In genomic region chr6:7110092-7110792, GRCh38 we compare ENCODE assay signal across 8 cellular contexts. TPM values are rescaled to one million over a fixed set of nuclear protein-coding genes. Genes with fewer than 3 reads are reported as not detected.
DNase-seq lines count a peak whose midpoint lies in the region; ATAC-seq, FAIRE-seq and TF ChIP-seq lines count a peak whose summit lies in the region.

No MANE protein-coding gene starts in this region.

- TF ChIP-seq CTCF in A549 (IDR thresholded peaks at IDR 0.05), result no peak
- no peak for TF ChIP-seq CTCF in HL-60 (IDR thresholded peaks at IDR 0.05; ENCODE audit: insufficient read depth, low read length)
- TF ChIP-seq CTCF in GM12878 (IDR thresholded peaks at IDR 0.05 in 2 of 3, conservative IDR thresholded peaks at IDR 0.05 in 1 of 3; ENCODE audit: control insufficient read depth in 2 of 3, extremely low read depth in 1 of 3, insufficient read depth in 1 of 3, low read depth in 3 of 3, low read length in 3 of 3), result no peak

- H3K27me3 ChIP-seq in HL-60 (ENCODE audit: insufficient read depth, poor library complexity, severe bottlenecking) (no peaks in the 10 kb centered on the region), GM12878 (replicated peaks in 1 of 2; ENCODE audit: control insufficient read depth in 2 of 2, insufficient read depth in 2 of 2, low read length in 1 of 2) (no peaks in the 10 kb centered on the region)

- H3K36me3 ChIP-seq in GM12878 (ENCODE audit: control insufficient read depth in 2 of 2, insufficient read depth in 2 of 2, low read length in 1 of 2) (no peaks in the 10 kb centered on the region), mesodermal cell (ENCODE audit: control insufficient read depth, insufficient read depth, low read length) (no peaks in the 10 kb centered on the region)

- SMC1A ChIA-PET in GM12878 (lab: Charles Lee; ENCODE audit: uncharacterized antibody, unreplicated experiment), result interaction anchor here (0.7 to 10.2 kb wide), 18 partner anchors 9 to 380 kb away, joined by 3 to 94 read pairs (median 4); no protein-coding TSS in a partner anchor

- 66% methylated on average over 6 of the region's 6 CpGs for WGBS in A549 (ENCODE audit: missing lambda C conversion rate)
- WGBS in GM12878 (ENCODE audit: insufficient coverage, insufficient replicate concordance, low lambda C conversion rate, missing lambda C conversion rate), result 10% methylated on average over 6 of the region's 6 CpGs
- WGBS in mesodermal cell (ENCODE audit: insufficient coverage in 2 of 2), 2 experiments, result 40% methylated on average over 1 of the region's 6 CpGs; no CpG with 5 or more reads in 1 of the 2 experiments

- peaks cover 83% of the 10 kb centered on the region for H3K79me2 ChIP-seq in GM12878 (ENCODE audit: control insufficient read depth, insufficient read depth, low read length)

- H3K27ac ChIP-seq in A549 (peak overlapping the region; percentile 96 to 99; a peak in 5 of 6 replicates), HL-60 (replicated peaks) (peak overlapping the region; percentile 95), GM12878 (ENCODE audit: control insufficient read depth, insufficient read depth) (peak overlapping the region; percentile 94), mesodermal cell (ENCODE audit: low read depth, low read length, severe bottlenecking) (no peak overlapping the region)

- H3K4me1 ChIP-seq in A549 (peaks cover 58% of the 10 kb centered on the region), GM12878 (ENCODE audit: control insufficient read depth, insufficient read depth, low read length) (peaks cover 15% of the 10 kb centered on the region), mesodermal cell (ENCODE audit: control insufficient read depth, insufficient read depth, low read length, poor library complexity, severe bottlenecking) (peaks cover 31% of the 10 kb centered on the region)

- H4K20me1 ChIP-seq in GM12878 (ENCODE audit: control insufficient read depth, insufficient read depth), result peaks cover 5% of the 10 kb centered on the region

- H3K9ac ChIP-seq in GM12878 (ENCODE audit: control insufficient read depth, insufficient read depth, low read length), result peak overlapping the region; percentile 93

- ATAC-seq in A549, result no peak
- no peak for ATAC-seq in GM12878

- TF ChIP-seq EP300 in A549 (IDR thresholded peaks at IDR 0.05), result no peak
- no peak for TF ChIP-seq EP300 in GM12878 (IDR thresholded peaks at IDR 0.05; ENCODE audit: borderline replicate concordance in 1 of 2, control insufficient read depth in 1 of 2, low read depth in 2 of 2, low read length in 2 of 2)

- TF ChIP-seq POLR2A in A549 (IDR thresholded peaks at IDR 0.05; ENCODE audit: low read length), result no peak
- TF ChIP-seq POLR2A in GM12878 (IDR thresholded peaks at IDR 0.05; ENCODE audit: low read depth, low read length), result no peak

- DNase-seq in A549 (ENCODE audit: low read depth in 1 of 2, low spot score in 1 of 2) (no peak), HL-60 (ENCODE audit: low read depth in 1 of 2, low spot score in 1 of 2) (no peak), GM12878 (ENCODE audit: low read depth, low spot score) (no peak), head of caudate nucleus (no peak), NCI-H2227 (lab: John Stamatoyannopoulos, UW; ENCODE audit: unreplicated experiment) (no peak), KBM-7 (no peak), AG08395 (ENCODE audit: low spot score) (no peak)

- no peak overlapping the region for H2AFZ ChIP-seq in GM12878 (ENCODE audit: control insufficient read depth, low read depth, low read length)

- TSS peak; percentile 50 for BruUV-seq in GM12878 (replicated peaks; lab: Mats Ljungman, UMichigan)

- no peaks in the 10 kb centered on the region for H3K9me3 ChIP-seq in A549
- H3K9me3 ChIP-seq in GM12878 (replicated peaks; ENCODE audit: control insufficient read depth, insufficient read depth, low read length), result no peaks in the 10 kb centered on the region
- H3K9me3 ChIP-seq in mesodermal cell (ENCODE audit: control insufficient read depth, low read length), result no peaks in the 10 kb centered on the region

- intact Hi-C loops in GM12878 (cut with micrococcal nuclease; ENCODE audit: unreplicated experiment), result no loop called here
- intact Hi-C loops in head of caudate nucleus (cut with DNase I), result loop anchor here (10.0 kb wide), 1 partner anchor 125 kb away; no protein-coding TSS in a partner anchor

- in situ Hi-C loops in GM12878 (cut with MboI) (no loop called here), KBM-7 (cut with MboI; ENCODE audit: low pct_unique_long_range_greater_than_20kb, low sequenced_read_pairs) (no loop called here)

- RAD21 ChIA-PET in GM12878 (lab: Charles Lee; ENCODE audit: unreplicated experiment), result interaction anchor here (0.7 to 5.6 kb wide), 12 partner anchors 24 to 433 kb away, joined by 3 to 62 read pairs (median 4); no protein-coding TSS in a partner anchor

- H3K4me3 ChIP-seq in A549 (peak overlapping the region; percentile 84), HL-60 (replicated peaks; ENCODE audit: insufficient read depth, low read length) (peak overlapping the region; percentile 89), GM12878 (peak overlapping the region; percentile 97), mesodermal cell (ENCODE audit: extremely low read depth, insufficient read depth, low read length, poor library complexity, severe bottlenecking) (peak overlapping the region; percentile 88)

- TF ChIP-seq RAD21 in A549 (conservative IDR thresholded peaks at IDR 0.05 in 1 of 2, IDR thresholded peaks at IDR 0.05 in 1 of 2) (no peak), GM12878 (IDR thresholded peaks at IDR 0.05; ENCODE audit: insufficient read depth, low read depth, low read length) (no peak)

- POLR2A ChIA-PET in A549 (lab: Yijun Ruan, JAX), result no interaction called here
- POLR2A ChIA-PET in GM12878 (lab: Charles Lee), result interaction anchor here (0.5 to 3.0 kb wide), 7 partner anchors 11 to 44 kb away, joined by 3 to 16 read pairs (median 5); no protein-coding TSS in a partner anchor

- CTCF ChIA-PET in A549 (lab: Yijun Ruan, JAX) (interaction anchor here (1.3 kb wide), 1 partner anchor 43 kb away, joined by 3 read pairs; no protein-coding TSS in a partner anchor), GM12878 (lab: Yijun Ruan, JAX) (interaction anchor here (1.0 to 3.7 kb wide), 10 partner anchors 15 to 133 kb away, joined by 3 to 18 read pairs (median 6); no protein-coding TSS in a partner anchor)

- H3K4me2 ChIP-seq in A549 (peak overlapping the region; percentile 81), GM12878 (ENCODE audit: control insufficient read depth, insufficient read depth) (peak overlapping the region; percentile 66)

- FAIRE-seq in A549 (lab: Jason Lieb, UNC) (no peak), GM12878 (lab: Jason Lieb, UNC) (peak; percentile 65)

TF ChIP-seq in A549, 52 proteins besides CTCF, POLR2A, EP300 and RAD21 (continues in another document):
- no peak for TF ChIP-seq PHF8 (IDR thresholded peaks at IDR 0.05; ENCODE audit: borderline replicate concordance, low read depth)
- TF ChIP-seq KDM5A (IDR thresholded peaks at IDR 0.05), result no peak
- TF ChIP-seq CBX2 (IDR thresholded peaks at IDR 0.05; ENCODE audit: borderline replicate concordance, low read depth), result no peak
- TF ChIP-seq HDAC2 (IDR thresholded peaks at IDR 0.05), result no peak
- TF ChIP-seq JUNB (IDR thresholded peaks at IDR 0.05), result no peak
- TF ChIP-seq EHF (CRISPR knock-in tag; IDR thresholded peaks at IDR 0.05), result no peak
- no peak for TF ChIP-seq ZSCAN20 (CRISPR knock-in tag; IDR thresholded peaks at IDR 0.05)
- no peak for TF ChIP-seq RFX5 (IDR thresholded peaks at IDR 0.05)
- no peak for TF ChIP-seq SREBF2 (IDR thresholded peaks at IDR 0.05)
- no peak for TF ChIP-seq HOXB5 (CRISPR knock-in tag; IDR thresholded peaks at IDR 0.05)

TF ChIP-seq in GM12878, 131 proteins besides CTCF, POLR2A, EP300 and RAD21:
- peak; percentile 35 for TF ChIP-seq RUNX3 (IDR thresholded peaks at IDR 0.05; ENCODE audit: low read length)
- 0 out of 2 replicates have a peak, but pooled peaks have one; percentile 28 for TF ChIP-seq NBN (IDR thresholded peaks at IDR 0.05)
- TF ChIP-seq IRF3 (IDR thresholded peaks at IDR 0.05), result no peak
- TF ChIP-seq MXI1 (IDR thresholded peaks at IDR 0.05; ENCODE audit: low read depth, low read length), result no peak
- no peak for TF ChIP-seq BMI1 (IDR thresholded peaks at IDR 0.05; ENCODE audit: borderline replicate concordance)
- no peak for TF ChIP-seq SMC3 (IDR thresholded peaks at IDR 0.05; ENCODE audit: borderline replicate concordance, low read length)
- no peak for TF ChIP-seq ZNF384 (IDR thresholded peaks at IDR 0.05; ENCODE audit: borderline replicate concordance, low read depth, low read length)

RNA-seq across cellular contexts. Expression of gene RREB1, which starts 2.5 kb away (rescaled TPM):
- 2.2 and 4.8 TPM in 2 replicates for polyA plus RNA-seq in A549 (2011; rRNA removed)
- polyA plus RNA-seq in A549 (2012; cell fraction: cytosol; rRNA removed), result 1.5 and 2.1 TPM in 2 replicates
- 6.1 and 6.8 TPM in 2 replicates for polyA plus RNA-seq in A549 (2012; cell fraction: nucleus; rRNA removed)
- 4.6 to 5.0 TPM (median 4.8 TPM) in 3 replicates for polyA plus RNA-seq in A549 (2017; fragmentation: RNase III; extraction: RNeasy Plus Mini Kit Qiagen cat#74134 plus additional on column Dnase treatment)
- polyA minus RNA-seq in A549 (2011; rRNA and poly(A)+ RNA removed), result 30.5 and 38.8 TPM in 2 replicates
- total RNA-seq in GM12878 (2013; cell fraction: nucleolus; rRNA removed), result 160 and 173 TPM in 2 replicates
- 12.3 and 14.9 TPM in 2 replicates for total RNA-seq in GM12878 (2014; rRNA removed)
- 12.4 and 12.5 TPM in 2 replicates for total RNA-seq in GM12878 (2014; rRNA removed; fragmentation: Illumina TruSeq; extraction: Trizol)
- 27.3 and 30.3 TPM in 2 replicates for total RNA-seq in GM12878 (2021)
- 5.8 TPM for polyA plus RNA-seq in GM12878 (2011; ENCODE audit: low read depth)
- polyA plus RNA-seq in GM12878 (2011; rRNA removed), result 2.9 and 3.1 TPM in 2 replicates
- 2.9 and 4.9 TPM in 2 replicates for polyA plus RNA-seq in GM12878 (2011; cell fraction: cytosol; rRNA removed)
- 13.5 and 17.6 TPM in 2 replicates for polyA plus RNA-seq in GM12878 (2011; cell fraction: nucleus; rRNA removed)
- polyA plus RNA-seq in GM12878 (2012), result 11.1 and 11.2 TPM in 2 replicates
- 4.4 and 7.2 TPM in 2 replicates for polyA plus RNA-seq in GM12878 (2014; fragmentation: Illumina TruSeq; extraction: Trizol)
- polyA plus RNA-seq in GM12878 (2014; fragmentation: Nextera tagmentation; extraction: Ambion mirVana), result 1 to 10 TPM; 1.9 to 2.1 TPM
- 9.3 and 11.3 TPM in 2 replicates for polyA plus RNA-seq in GM12878 (2014; rRNA removed)
- polyA plus RNA-seq in GM12878 (2016; fragmentation: Nextera tagmentation; extraction: Ambion mirVana), result 1 to 10 TPM; 7.9 to 9.9 TPM
- polyA minus RNA-seq in GM12878 (2011; rRNA and poly(A)+ RNA removed), result 39.6 and 43.2 TPM in 2 replicates
- polyA minus RNA-seq in GM12878 (2011; cell fraction: cytosol; rRNA and poly(A)+ RNA removed), result 10.9 and 14.4 TPM in 2 replicates
- 39.0 and 65.1 TPM in 2 replicates for polyA minus RNA-seq in GM12878 (2011; cell fraction: nucleus; rRNA and poly(A)+ RNA removed)
- polyA plus RNA-seq in mesodermal cell (2013, experiment 1 of 2), result 21.5 TPM
- 16.1 TPM for polyA plus RNA-seq in mesodermal cell (2013, experiment 2 of 2)
